In the genomic region with DNA sequence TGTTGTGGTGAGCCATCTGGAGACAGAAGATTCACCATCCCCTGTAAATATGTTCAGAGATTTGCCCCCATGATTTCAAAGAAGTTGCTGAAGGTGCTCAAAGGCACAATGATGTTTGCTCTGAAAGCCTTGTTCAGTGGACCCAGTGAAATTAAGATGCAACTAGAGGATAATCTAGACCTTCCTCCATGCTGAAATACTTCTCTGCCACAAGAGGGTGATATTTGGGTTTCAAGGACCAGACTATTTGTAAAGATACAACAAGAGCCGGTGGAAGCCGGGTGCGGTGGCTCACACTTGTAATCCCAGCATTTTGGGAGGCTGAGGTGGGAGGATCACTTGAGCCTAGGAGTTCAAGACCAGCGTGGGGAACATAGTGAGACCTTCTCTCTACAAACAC, we compare ENCODE assay signal across 11 cellular contexts. TPM values are rescaled to one million over a fixed set of nuclear protein-coding genes. Genes with fewer than 3 reads are reported as not detected.
DNase-seq lines count a peak whose midpoint lies in the region; ATAC-seq and TF ChIP-seq lines count a peak whose summit lies in the region.
"Had no signal": no experiment of that assay in that cellular context is flagged by ENCODE, and none has a peak within 500 bp of the region (broad histone marks: within the 10 kb centered on the region; RNA-seq: fewer than 3 reads in every experiment).

No MANE protein-coding gene starts in this region.

- no peak for TF ChIP-seq EP300 in SK-N-SH (IDR thresholded peaks at IDR 0.05; ENCODE audit: borderline replicate concordance in 1 of 2, low read depth in 1 of 2, low read length in 1 of 2)
- no peak for TF ChIP-seq EP300 in gastroesophageal sphincter (IDR thresholded peaks at IDR 0.05)

- TF ChIP-seq CTCF in AG09319 (IDR thresholded peaks at IDR 0.05; ENCODE audit: low read depth, low read length) (peak; percentile 15), GM23338 (conservative IDR thresholded peaks at IDR 0.05; ENCODE audit: low read depth in 2 of 2) (peak; percentile 51 to 53), SK-N-SH (IDR thresholded peaks at IDR 0.05) (peak; percentile 29; the same call in 1 of the 2 replicates), gastroesophageal sphincter (IDR thresholded peaks at IDR 0.05) (peak in 1 of 4 experiments; percentile 21)

- no peak overlapping the region for H3K27ac Mint-ChIP-seq in GM23338

- H3K27ac ChIP-seq in GM23338 (ENCODE audit: low read depth) (no peak overlapping the region), SK-N-SH (ENCODE audit: low read depth in 2 of 2, low read length in 1 of 2) (no peak overlapping the region; a peak in 1 of 4 replicates), gastroesophageal sphincter (peak overlapping the region in 2 of 4 donors; percentile 37 to 47)
- H3K27ac ChIP-seq: parathyroid adenoma had no signal

- no peaks in the 10 kb centered on the region for H4K20me1 ChIP-seq in GM23338 (replicated peaks; ENCODE audit: insufficient read depth)
- no peaks in the 10 kb centered on the region for H4K20me1 ChIP-seq in SK-N-SH (ENCODE audit: insufficient read depth)

- H3K4me2 ChIP-seq in GM23338 (no peak overlapping the region), SK-N-SH (no peak overlapping the region)

- POLR2A ChIA-PET in SK-N-SH (lab: Yijun Ruan, JAX): no interaction called here

- H3K9ac ChIP-seq in SK-N-SH: no peak overlapping the region
- H3K9ac ChIP-seq: parathyroid adenoma had no signal

- ATAC-seq in GM23338 (peak; percentile 31; the same call in 1 of the 3 replicates), gastroesophageal sphincter (peak; percentile 25), HG03045 (IDR thresholded peaks at IDR 0.05; ENCODE audit: unreplicated experiment) (no peak), HG03025 (IDR thresholded peaks at IDR 0.05; ENCODE audit: low FRiP score, unreplicated experiment) (no peak), HG02642 (IDR thresholded peaks at IDR 0.05; ENCODE audit: poor library complexity, unreplicated experiment) (no peak)
- ATAC-seq: T-cell had no signal

- no peaks in the 10 kb centered on the region for H3K36me3 ChIP-seq in GM23338 (ENCODE audit: insufficient read depth)
- H3K36me3 ChIP-seq in SK-N-SH (replicated peaks in 1 of 2; ENCODE audit: control insufficient read depth in 1 of 2, insufficient read depth in 2 of 2, low read length in 1 of 2): no peaks in the 10 kb centered on the region
- no peaks in the 10 kb centered on the region for H3K36me3 ChIP-seq in gastroesophageal sphincter
- H3K36me3 ChIP-seq: HAP-1 had no signal

- WGBS in SK-N-SH (ENCODE audit: low lambda C conversion rate): 74% methylated on average over 4 of the region's 4 CpGs
- WGBS in gastroesophageal sphincter (ENCODE audit: low coverage in 1 of 2), 2 donors: 82 to 89% methylated on average over 4 of the region's 4 CpGs

- no peaks in the 10 kb centered on the region for H3K36me3 Mint-ChIP-seq in GM23338 (ENCODE audit: low read depth)
- H3K36me3 Mint-ChIP-seq: T-cell had no signal

- TF ChIP-seq POLR2A in gastroesophageal sphincter (IDR thresholded peaks at IDR 0.05): no peak

- H3K9me2 ChIP-seq in GM23338 (ENCODE audit: insufficient read depth) (no peaks in the 10 kb centered on the region), SK-N-SH (no peaks in the 10 kb centered on the region)

- DNase-seq in AG09319 (ENCODE audit: extremely low read depth, low read depth): no peak
- DNase-seq in GM23338 (ENCODE audit: low spot score): peak; percentile 66
- no peak for DNase-seq in SK-N-SH
- no peak for DNase-seq in ureter (ENCODE audit: low spot score)
- DNase-seq: T-cell had no signal

- no peak overlapping the region for H2AFZ ChIP-seq in GM23338
- H2AFZ ChIP-seq in SK-N-SH (ENCODE audit: low read depth): no peak overlapping the region

- H3K4me3 Mint-ChIP-seq in GM23338: no peak overlapping the region
- H3K4me3 Mint-ChIP-seq: T-cell had no signal

- H3K27me3 Mint-ChIP-seq in GM23338 (ENCODE audit: insufficient read depth, low read depth, poor library complexity): peaks cover 1% of the 10 kb centered on the region

- H3K79me2 ChIP-seq in GM23338 (replicated peaks; ENCODE audit: insufficient read depth): no peaks in the 10 kb centered on the region
- no peaks in the 10 kb centered on the region for H3K79me2 ChIP-seq in SK-N-SH (ENCODE audit: insufficient read depth)
- H3K79me2 ChIP-seq: parathyroid adenoma had no signal

- H3F3A ChIP-seq in GM23338 (replicated peaks; ENCODE audit: low read depth) (no peaks in the 10 kb centered on the region), SK-N-SH (replicated peaks; ENCODE audit: insufficient read depth) (no peaks in the 10 kb centered on the region)

- peak; percentile 33 for TF ChIP-seq RAD21 in SK-N-SH (IDR thresholded peaks at IDR 0.05; ENCODE audit: low read length)

- H3K4me1 ChIP-seq in GM23338 (ENCODE audit: insufficient read depth) (peaks cover 9% of the 10 kb centered on the region; the same call in 1 of the 2 replicates), SK-N-SH (ENCODE audit: control insufficient read depth in 1 of 2, insufficient read depth in 2 of 2, low read depth in 1 of 2, low read length in 1 of 2) (peaks cover 0 to 9% of the 10 kb centered on the region in 2 experiments; a peak in 2 of 4 replicates), gastroesophageal sphincter (peaks cover 0 to 12% (median 0%) of the 10 kb centered on the region in 3 donors)
- H3K4me1 ChIP-seq: HAP-1, parathyroid adenoma had no signal

- H3K27me3 ChIP-seq in GM23338 (ENCODE audit: insufficient read depth): no peaks in the 10 kb centered on the region
- no peaks in the 10 kb centered on the region for H3K27me3 ChIP-seq in SK-N-SH (ENCODE audit: insufficient read depth)
- no peaks in the 10 kb centered on the region for H3K27me3 ChIP-seq in gastroesophageal sphincter

- peaks cover 4% of the 10 kb centered on the region for H3K9me3 Mint-ChIP-seq in GM23338

- peaks cover 8% of the 10 kb centered on the region for H3K4me1 Mint-ChIP-seq in GM23338
- H3K4me1 Mint-ChIP-seq: T-cell had no signal

- CTCF ChIA-PET in SK-N-SH (lab: Yijun Ruan, JAX): interaction anchor here (0.9 to 1.6 kb wide), 2 partner anchors 92 to 739 kb away, joined by 3 to 6 read pairs; no protein-coding TSS in a partner anchor

- no peak overlapping the region for H3K4me3 ChIP-seq in GM23338
- H3K4me3 ChIP-seq in SK-N-SH (ENCODE audit: low read depth in 2 of 2, low read length in 1 of 2): no peak overlapping the region
- no peak overlapping the region for H3K4me3 ChIP-seq in gastroesophageal sphincter
- H3K4me3 ChIP-seq: HAP-1 had no signal

- no peaks in the 10 kb centered on the region for H3K9me3 ChIP-seq in SK-N-SH
- no peaks in the 10 kb centered on the region for H3K9me3 ChIP-seq in gastroesophageal sphincter
- H3K9me3 ChIP-seq: HAP-1 had no signal

TF ChIP-seq in GM23338, 12 proteins besides CTCF, POLR2A, EP300 and RAD21 (continues in another document):
- TF ChIP-seq, protein P1, sequence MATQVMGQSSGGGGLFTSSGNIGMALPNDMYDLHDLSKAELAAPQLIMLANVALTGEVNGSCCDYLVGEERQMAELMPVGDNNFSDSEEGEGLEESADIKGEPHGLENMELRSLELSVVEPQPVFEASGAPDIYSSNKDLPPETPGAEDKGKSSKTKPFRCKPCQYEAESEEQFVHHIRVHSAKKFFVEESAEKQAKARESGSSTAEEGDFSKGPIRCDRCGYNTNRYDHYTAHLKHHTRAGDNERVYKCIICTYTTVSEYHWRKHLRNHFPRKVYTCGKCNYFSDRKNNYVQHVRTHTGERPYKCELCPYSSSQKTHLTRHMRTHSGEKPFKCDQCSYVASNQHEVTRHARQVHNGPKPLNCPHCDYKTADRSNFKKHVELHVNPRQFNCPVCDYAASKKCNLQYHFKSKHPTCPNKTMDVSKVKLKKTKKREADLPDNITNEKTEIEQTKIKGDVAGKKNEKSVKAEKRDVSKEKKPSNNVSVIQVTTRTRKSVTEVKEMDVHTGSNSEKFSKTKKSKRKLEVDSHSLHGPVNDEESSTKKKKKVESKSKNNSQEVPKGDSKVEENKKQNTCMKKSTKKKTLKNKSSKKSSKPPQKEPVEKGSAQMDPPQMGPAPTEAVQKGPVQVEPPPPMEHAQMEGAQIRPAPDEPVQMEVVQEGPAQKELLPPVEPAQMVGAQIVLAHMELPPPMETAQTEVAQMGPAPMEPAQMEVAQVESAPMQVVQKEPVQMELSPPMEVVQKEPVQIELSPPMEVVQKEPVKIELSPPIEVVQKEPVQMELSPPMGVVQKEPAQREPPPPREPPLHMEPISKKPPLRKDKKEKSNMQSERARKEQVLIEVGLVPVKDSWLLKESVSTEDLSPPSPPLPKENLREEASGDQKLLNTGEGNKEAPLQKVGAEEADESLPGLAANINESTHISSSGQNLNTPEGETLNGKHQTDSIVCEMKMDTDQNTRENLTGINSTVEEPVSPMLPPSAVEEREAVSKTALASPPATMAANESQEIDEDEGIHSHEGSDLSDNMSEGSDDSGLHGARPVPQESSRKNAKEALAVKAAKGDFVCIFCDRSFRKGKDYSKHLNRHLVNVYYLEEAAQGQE (IDR thresholded peaks at IDR 0.05; ENCODE audit: unreplicated experiment): no peak

TF ChIP-seq in SK-N-SH, 30 proteins besides CTCF, POLR2A, EP300 and RAD21:
- TF ChIP-seq GABPA (IDR thresholded peaks at IDR 0.05; ENCODE audit: low read depth): no peak
- no peak for TF ChIP-seq NFIC (IDR thresholded peaks at IDR 0.05; ENCODE audit: borderline replicate concordance)
- no peak for TF ChIP-seq ELF1 (IDR thresholded peaks at IDR 0.05)
- TF ChIP-seq, protein P2, sequence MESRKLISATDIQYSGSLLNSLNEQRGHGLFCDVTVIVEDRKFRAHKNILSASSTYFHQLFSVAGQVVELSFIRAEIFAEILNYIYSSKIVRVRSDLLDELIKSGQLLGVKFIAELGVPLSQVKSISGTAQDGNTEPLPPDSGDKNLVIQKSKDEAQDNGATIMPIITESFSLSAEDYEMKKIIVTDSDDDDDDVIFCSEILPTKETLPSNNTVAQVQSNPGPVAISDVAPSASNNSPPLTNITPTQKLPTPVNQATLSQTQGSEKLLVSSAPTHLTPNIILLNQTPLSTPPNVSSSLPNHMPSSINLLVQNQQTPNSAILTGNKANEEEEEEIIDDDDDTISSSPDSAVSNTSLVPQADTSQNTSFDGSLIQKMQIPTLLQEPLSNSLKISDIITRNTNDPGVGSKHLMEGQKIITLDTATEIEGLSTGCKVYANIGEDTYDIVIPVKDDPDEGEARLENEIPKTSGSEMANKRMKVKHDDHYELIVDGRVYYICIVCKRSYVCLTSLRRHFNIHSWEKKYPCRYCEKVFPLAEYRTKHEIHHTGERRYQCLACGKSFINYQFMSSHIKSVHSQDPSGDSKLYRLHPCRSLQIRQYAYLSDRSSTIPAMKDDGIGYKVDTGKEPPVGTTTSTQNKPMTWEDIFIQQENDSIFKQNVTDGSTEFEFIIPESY (IDR thresholded peaks at IDR 0.05; ENCODE audit: borderline replicate concordance, low read depth): no peak
- TF ChIP-seq TEAD4 (IDR thresholded peaks at IDR 0.05; ENCODE audit: borderline replicate concordance, insufficient read depth): no peak

RNA-seq across cellular contexts. Expression of a gene that starts 13.5 kb away (rescaled TPM):
- 9.4 and 9.5 TPM in 2 replicates for total RNA-seq in GM23338 (2014; rRNA removed; shearing (Covaris generic))
- polyA plus RNA-seq in GM23338 (2016; fragmentation: Nextera tagmentation; extraction: Ambion mirVana): 33.7 and 34.6 TPM in 2 replicates
- polyA plus RNA-seq in SK-N-SH (2012; rRNA removed): 42.3 and 44.0 TPM in 2 replicates
- 44.9 and 47.2 TPM in 2 replicates for polyA plus RNA-seq in SK-N-SH (2012; cell fraction: cytosol; rRNA removed)
- polyA plus RNA-seq in SK-N-SH (2012; cell fraction: nucleus; rRNA removed): 31.6 and 39.4 TPM in 2 replicates
- 10 to 100 TPM; 37.3 to 54.9 (median 42.8) TPM for total RNA-seq in gastroesophageal sphincter
- total RNA-seq in ureter: 34.7 TPM

Comparison
In these comparisons a context has a peak if more than half of its experiments do, and no peak if none do; other contexts are left out.
1. ATAC-seq: peak in GM23338 (single experiment) and gastroesophageal sphincter (single experiment); none in HG03045 (single experiment), HG03025 (single experiment) and HG02642 (single experiment).